Comparison of ENCODE assay signal across 1 cellular context in genomic region chr3:16841354-16841753, GRCh38.
TF ChIP-seq lines count a peak whose summit lies in the region.

No MANE protein-coding gene starts in this region.

TF ChIP-seq in HepG2, 621 proteins besides CTCF, POLR2A, EP300 and RAD21:
- TF ChIP-seq AHDC1 (CRISPR knock-in tag; IDR thresholded peaks at IDR 0.05; ENCODE audit: borderline replicate concordance) (no peak), KLF11 (CRISPR knock-in tag; IDR thresholded peaks at IDR 0.05) (no peak)
